8 cellular contexts compared by ENCODE assay signal in genomic region chr7:151756076-151756731, GRCh38.
A peak's percentile ranks its signal among the peaks of the same experiment; 100 is the strongest.
DNase-seq lines count a peak whose midpoint lies in the region; ATAC-seq and TF ChIP-seq lines count a peak whose summit lies in the region.

No MANE protein-coding gene starts in this region.

- peak overlapping the region; percentile 43 for H3K4me3 Mint-ChIP-seq in activated CD4-positive, alpha-beta T cell treated with anti-CD3 and anti-CD28 coated beads for 36 hours

- CTCF ChIA-PET in activated CD4-positive, alpha-beta T cell treated with anti-CD3 and anti-CD28 coated beads for 36 hours (lab: Charles Lee): interaction anchor here (0.6 to 4.1 kb wide), 11 partner anchors 9 to 632 kb away, joined by 3 to 25 read pairs (median 4); no protein-coding TSS in a partner anchor

- DNase-seq in HFF-Myc (ENCODE audit: extremely low read depth, low read depth) (peak; percentile 35), dermis blood vessel endothelial cell (peak; percentile 60), AG08395 (ENCODE audit: low spot score) (no peak), MG63 (no peak), NCI-H1048 (lab: John Stamatoyannopoulos, UW) (no peak), GM19240 (ENCODE audit: insufficient read length, low spot score) (no peak)
- DNase-seq in activated CD4-positive, alpha-beta T cell treated with anti-CD3 and anti-CD28 coated beads for 36 hours: peak; percentile 80
- DNase-seq in stimulated activated CD4-positive, alpha-beta T cell treated with anti-CD3 and anti-CD28 coated beads, Interleukin-2, amount 100 ng/mL, for 24 hours: peak; percentile 65 to 68

- peaks cover 6% of the 10 kb centered on the region for H3K36me3 Mint-ChIP-seq in activated CD4-positive, alpha-beta T cell treated with anti-CD3 and anti-CD28 coated beads for 36 hours (ENCODE audit: low read depth)

- H3K27me3 Mint-ChIP-seq in activated CD4-positive, alpha-beta T cell treated with anti-CD3 and anti-CD28 coated beads for 36 hours: no peaks in the 10 kb centered on the region

- peak overlapping the region; percentile 88 for H3K27ac Mint-ChIP-seq in activated CD4-positive, alpha-beta T cell treated with anti-CD3 and anti-CD28 coated beads for 36 hours

- peaks cover 25% of the 10 kb centered on the region for H3K4me1 Mint-ChIP-seq in activated CD4-positive, alpha-beta T cell treated with anti-CD3 and anti-CD28 coated beads for 36 hours

- H3K9me3 Mint-ChIP-seq in activated CD4-positive, alpha-beta T cell treated with anti-CD3 and anti-CD28 coated beads for 36 hours (ENCODE audit: low read depth): no peaks in the 10 kb centered on the region

- H3K27me3 ChIP-seq in MG63: no peaks in the 10 kb centered on the region

- H3K9me3 ChIP-seq in MG63: no peaks in the 10 kb centered on the region

- H3K4me3 ChIP-seq in HFF-Myc (replicated peaks; ENCODE audit: low read depth, low read length) (no peak overlapping the region), MG63 (no peak overlapping the region)

- TF ChIP-seq CTCF in HFF-Myc (IDR thresholded peaks at IDR 0.05; ENCODE audit: low read depth, low read length, missing control alignments): no peak

- H3K36me3 ChIP-seq in MG63: no peaks in the 10 kb centered on the region

- peak; percentile 96 for ATAC-seq in activated CD4-positive, alpha-beta T cell treated with anti-CD3 and anti-CD28 coated beads for 36 hours

- intact Hi-C loops in activated CD4-positive, alpha-beta T cell treated with anti-CD3 and anti-CD28 coated beads for 36 hours (cut with DNase I, micrococcal nuclease): loop anchor here (2.0 to 10.0 kb wide), 4 partner anchors 237 to 404 kb away; partner anchors contain the start of gene RHEB (in 2 of the 2)

- POLR2A ChIA-PET in activated CD4-positive, alpha-beta T cell treated with anti-CD3 and anti-CD28 coated beads for 36 hours (lab: Charles Lee): interaction anchor here (0.6 kb wide), 1 partner anchor 401 kb away, joined by 4 read pairs; no protein-coding TSS in a partner anchor

Comparison
In these comparisons a context has a peak if more than half of its experiments do, and no peak if none do; other contexts are left out.
1. DNase-seq: peak in HFF-Myc (single experiment), activated CD4-positive, alpha-beta T cell treated with anti-CD3 and anti-CD28 coated beads for 36 hours (single experiment), dermis blood vessel endothelial cell (single experiment) and stimulated activated CD4-positive, alpha-beta T cell treated with anti-CD3 and anti-CD28 coated beads, Interleukin-2, amount 100 ng/mL, for 24 hours (2 of 2); none in AG08395 (single experiment), MG63 (single experiment), NCI-H1048 (single experiment) and GM19240 (single experiment).